ENCODE assay signal across 1 cellular context in genomic region chr3:64340636-64341240, GRCh38.
TF ChIP-seq lines count a peak whose summit lies in the region.

No MANE protein-coding gene starts in this region.

TF ChIP-seq in GM23338, 12 proteins besides CTCF, POLR2A, EP300 and RAD21 (continued from another document):
- no peak for TF ChIP-seq ZNF462 (CRISPR knock-in tag; IDR thresholded peaks at IDR 0.05)
- no peak for TF ChIP-seq CREB1 (CRISPR knock-in tag; IDR thresholded peaks at IDR 0.05; ENCODE audit: low read depth)
- no peak for TF ChIP-seq ZNF114 (CRISPR knock-in tag; IDR thresholded peaks at IDR 0.05)
- no peak for TF ChIP-seq EZH2phosphoT487 (IDR thresholded peaks at IDR 0.05; ENCODE audit: unreplicated experiment)
